Comparison of ENCODE assay signal across 8 cellular contexts in genomic region chr14:100440207-100440631, GRCh38.
DNase-seq lines count a peak whose midpoint lies in the region; ATAC-seq, FAIRE-seq and TF ChIP-seq lines count a peak whose summit lies in the region.

No MANE protein-coding gene starts in this region.

- no peaks in the 10 kb centered on the region for H3K9me3 Mint-ChIP-seq in astrocyte (ENCODE audit: unreplicated experiment)

- no peak for FAIRE-seq in astrocyte (lab: Jason Lieb, UNC)

- H3K27ac ChIP-seq in astrocyte (ENCODE audit: low read depth, low read length), result peak overlapping the region; percentile 80
- H3K27ac ChIP-seq in right cardiac atrium (ENCODE audit: low read length), result peak overlapping the region; percentile 71

- no peaks in the 10 kb centered on the region for H3K27me3 ChIP-seq in astrocyte (ENCODE audit: insufficient read depth, low read length)
- no peaks in the 10 kb centered on the region for H3K27me3 ChIP-seq in right cardiac atrium (ENCODE audit: control insufficient read depth, insufficient read depth)

- H2AFZ ChIP-seq in astrocyte (ENCODE audit: low read depth, low read length), result peak overlapping the region; percentile 48

- peak overlapping the region; percentile 60 for H3K9ac ChIP-seq in astrocyte (ENCODE audit: low read length)

- H3K4me1 ChIP-seq in astrocyte (ENCODE audit: insufficient read depth, low read length) (peaks cover 47% of the 10 kb centered on the region), right cardiac atrium (ENCODE audit: control insufficient read depth, insufficient read depth, low read length) (peaks cover 2% of the 10 kb centered on the region)

- no peaks in the 10 kb centered on the region for H3K27me3 Mint-ChIP-seq in astrocyte (ENCODE audit: low read depth, unreplicated experiment)

- H3K79me2 ChIP-seq in astrocyte (ENCODE audit: insufficient read depth, low read length), result peaks cover 6% of the 10 kb centered on the region

- WGBS in right cardiac atrium, result 19% methylated on average over 10 of the region's 10 CpGs

- intact Hi-C loops in right cardiac atrium (cut with DNase I), result loop anchor here in 2 of 4 donors (2.0 to 10.0 kb wide), 2 partner anchors 205 to 225 kb away; no protein-coding TSS in a partner anchor

- H3K4me3 ChIP-seq in AG10803 (ENCODE audit: low read length), result no peak overlapping the region
- no peak overlapping the region for H3K4me3 ChIP-seq in astrocyte (ENCODE audit: insufficient read depth, low read depth, low read length)
- H3K4me3 ChIP-seq in right cardiac atrium (ENCODE audit: low read length), result no peak overlapping the region

- peaks cover 23% of the 10 kb centered on the region for H4K20me1 ChIP-seq in astrocyte (ENCODE audit: insufficient read depth, low read length)

- H3K4me1 Mint-ChIP-seq in astrocyte (ENCODE audit: low read depth, unreplicated experiment), result peaks cover 46% of the 10 kb centered on the region

- H3K27ac Mint-ChIP-seq in astrocyte (ENCODE audit: unreplicated experiment), result peak overlapping the region; percentile 86

- no peaks in the 10 kb centered on the region for H3K36me3 ChIP-seq in astrocyte (ENCODE audit: insufficient read depth, low read length)

- peaks cover 2% of the 10 kb centered on the region for H3K36me3 Mint-ChIP-seq in astrocyte (ENCODE audit: low read depth, unreplicated experiment)

- TF ChIP-seq CTCF in AG10803 (conservative IDR thresholded peaks at IDR 0.05; ENCODE audit: low read length) (peak; percentile 69), astrocyte (IDR thresholded peaks at IDR 0.05; ENCODE audit: insufficient read depth, low read depth, low read length) (peak; percentile 41)

- DNase-seq in AG10803 (ENCODE audit: low read depth) (peak; percentile 63), H4 (ENCODE audit: low spot score) (peak; percentile 79), NCI-H748 treated with DMSO at 0.1 percent for 48 hours (lab: John Stamatoyannopoulos, UW) (peak; percentile 44), astrocyte (ENCODE audit: low read depth) (peak; percentile 80), right cardiac atrium (peak; percentile 62 to 87 (median 85)), renal cortical epithelial cell (ENCODE audit: low read depth) (peak; percentile 86)

- H3K9me3 ChIP-seq in astrocyte (ENCODE audit: insufficient read depth, low read depth, low read length) (no peaks in the 10 kb centered on the region), right cardiac atrium (ENCODE audit: control insufficient read depth, low read length) (no peaks in the 10 kb centered on the region)

- no peak overlapping the region for H3K4me3 Mint-ChIP-seq in astrocyte (ENCODE audit: unreplicated experiment)

- H3K4me2 ChIP-seq in astrocyte (ENCODE audit: low read length), result peak overlapping the region; percentile 77

- ATAC-seq in right cardiac atrium, result peak; percentile 82 to 86
- no peak for ATAC-seq in HG02938 (IDR thresholded peaks at IDR 0.05; ENCODE audit: unreplicated experiment)
- no peak for ATAC-seq in HG02884 (IDR thresholded peaks at IDR 0.05; ENCODE audit: unreplicated experiment)

Comparison
In these comparisons a context has a peak if more than half of its experiments do, and no peak if none do; other contexts are left out.
1. ATAC-seq: peak in right cardiac atrium (2 of 2); none in HG02938 (single experiment) and HG02884 (single experiment).
2. Peak in every context shown above with its lines, with median percentiles within 50 percentile points of each other: DNase-seq.